2 cellular contexts compared by ENCODE assay signal in the genomic region with DNA sequence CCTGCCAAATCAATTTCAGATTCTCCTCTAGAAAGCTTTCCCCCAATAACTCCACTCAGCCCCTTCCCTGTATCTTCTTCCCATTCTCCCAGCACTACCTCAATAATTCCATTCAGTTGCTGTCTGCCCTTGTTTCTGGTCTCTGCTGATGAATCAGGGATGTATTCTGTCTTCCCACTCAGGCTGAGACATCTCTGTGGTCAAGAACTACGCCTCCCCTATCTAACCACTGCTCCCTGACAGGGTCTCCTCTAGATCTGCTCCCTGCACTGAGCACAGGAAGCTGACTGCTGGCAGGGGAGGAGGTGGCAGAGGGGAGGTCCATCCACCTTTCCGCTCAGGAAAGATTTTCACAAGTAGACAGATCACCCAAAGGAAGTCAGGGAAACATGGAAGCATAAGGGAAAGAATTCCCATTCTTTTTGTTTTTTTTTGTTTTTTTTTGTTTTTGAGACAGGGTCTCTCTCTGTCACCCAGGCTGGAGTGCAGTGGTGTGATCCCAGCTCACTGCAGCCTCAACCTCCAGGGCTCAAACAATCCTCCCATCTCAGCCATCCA.
A peak's percentile ranks its signal among the peaks of the same experiment; 100 is the strongest.
TF ChIP-seq lines count a peak whose summit lies in the region.

No MANE protein-coding gene starts in this region.

TF ChIP-seq in IMR-90, 13 proteins besides CTCF, POLR2A, EP300 and RAD21:
- no peak for TF ChIP-seq BHLHE40 (IDR thresholded peaks at IDR 0.05; ENCODE audit: low read depth, low read length)

TF ChIP-seq in K562, 482 proteins besides CTCF, POLR2A, EP300 and RAD21:
- TF ChIP-seq CBFA2T3 (IDR thresholded peaks at IDR 0.05), result peak; percentile 57; the same call in 1 of the 2 replicates
- no peak for TF ChIP-seq TCFL5 (CRISPR knock-in tag; conservative IDR thresholded peaks at IDR 0.05)
- TF ChIP-seq EGR1 (conservative IDR thresholded peaks at IDR 0.05), result peak; percentile 45
- no peak for TF ChIP-seq ZZZ3 (IDR thresholded peaks at IDR 0.05)
- TF ChIP-seq MEIS2 (IDR thresholded peaks at IDR 0.05; ENCODE audit: partially characterized antibody), result peak; percentile 27
- TF ChIP-seq PHF21A (IDR thresholded peaks at IDR 0.05; ENCODE audit: borderline replicate concordance, low read depth), result 0 out of 2 replicates have a peak, but pooled peaks have one; percentile 72
- TF ChIP-seq KDM1A (IDR thresholded peaks at IDR 0.05), result peak; percentile 44 to 59; a peak in 1 of 4 replicates
- no peak for TF ChIP-seq NFXL1 (CRISPR knock-in tag; IDR thresholded peaks at IDR 0.05)
- peak; percentile 20 for TF ChIP-seq CBFA2T2 (conservative IDR thresholded peaks at IDR 0.05)
- TF ChIP-seq ZNF668 (CRISPR knock-in tag; IDR thresholded peaks at IDR 0.05), result no peak
- 0 out of 2 replicates have a peak, but pooled peaks have one; percentile 8 for TF ChIP-seq CREM (IDR thresholded peaks at IDR 0.05; ENCODE audit: low read depth)
- no peak for TF ChIP-seq CC2D1A (IDR thresholded peaks at IDR 0.05)
- 0 out of 4 replicates have a peak, but pooled peaks of 1 of the 2 experiments have one; percentile 36 for TF ChIP-seq MAZ (CRISPR knock-in tag; conservative IDR thresholded peaks at IDR 0.05 in 1 of 2, IDR thresholded peaks at IDR 0.05 in 1 of 2)
- TF ChIP-seq TCF3 (CRISPR knock-in tag; IDR thresholded peaks at IDR 0.05), result 0 out of 2 replicates have a peak, but pooled peaks have one; percentile 8
- TF ChIP-seq, protein P1, sequence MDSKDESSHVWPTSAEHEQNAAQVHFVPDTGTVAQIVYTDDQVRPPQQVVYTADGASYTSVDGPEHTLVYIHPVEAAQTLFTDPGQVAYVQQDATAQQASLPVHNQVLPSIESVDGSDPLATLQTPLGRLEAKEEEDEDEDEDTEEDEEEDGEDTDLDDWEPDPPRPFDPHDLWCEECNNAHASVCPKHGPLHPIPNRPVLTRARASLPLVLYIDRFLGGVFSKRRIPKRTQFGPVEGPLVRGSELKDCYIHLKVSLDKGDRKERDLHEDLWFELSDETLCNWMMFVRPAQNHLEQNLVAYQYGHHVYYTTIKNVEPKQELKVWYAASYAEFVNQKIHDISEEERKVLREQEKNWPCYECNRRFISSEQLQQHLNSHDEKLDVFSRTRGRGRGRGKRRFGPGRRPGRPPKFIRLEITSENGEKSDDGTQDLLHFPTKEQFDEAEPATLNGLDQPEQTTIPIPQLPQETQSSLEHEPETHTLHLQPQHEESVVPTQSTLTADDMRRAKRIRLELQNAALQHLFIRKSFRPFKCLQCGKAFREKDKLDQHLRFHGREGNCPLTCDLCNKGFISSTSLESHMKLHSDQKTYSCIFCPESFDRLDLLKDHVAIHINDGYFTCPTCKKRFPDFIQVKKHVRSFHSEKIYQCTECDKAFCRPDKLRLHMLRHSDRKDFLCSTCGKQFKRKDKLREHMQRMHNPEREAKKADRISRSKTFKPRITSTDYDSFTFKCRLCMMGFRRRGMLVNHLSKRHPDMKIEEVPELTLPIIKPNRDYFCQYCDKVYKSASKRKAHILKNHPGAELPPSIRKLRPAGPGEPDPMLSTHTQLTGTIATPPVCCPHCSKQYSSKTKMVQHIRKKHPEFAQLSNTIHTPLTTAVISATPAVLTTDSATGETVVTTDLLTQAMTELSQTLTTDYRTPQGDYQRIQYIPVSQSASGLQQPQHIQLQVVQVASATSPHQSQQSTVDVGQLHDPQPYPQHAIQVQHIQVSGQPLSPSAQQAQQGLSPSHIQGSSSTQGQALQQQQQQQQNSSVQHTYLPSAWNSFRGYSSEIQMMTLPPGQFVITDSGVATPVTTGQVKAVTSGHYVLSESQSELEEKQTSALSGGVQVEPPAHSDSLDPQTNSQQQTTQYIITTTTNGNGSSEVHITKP (IDR thresholded peaks at IDR 0.05; ENCODE audit: partially characterized antibody), result peak; percentile 79
- peak; percentile 38; the same call in 1 of the 2 replicates for TF ChIP-seq ETV5 (CRISPR knock-in tag; IDR thresholded peaks at IDR 0.05; ENCODE audit: low read depth)
- TF ChIP-seq NR2C2 (CRISPR knock-in tag; IDR thresholded peaks at IDR 0.05), result no peak
- TF ChIP-seq NR2C2 (tag; IDR thresholded peaks at IDR 0.05), result no peak
- no peak for TF ChIP-seq ERF (CRISPR knock-in tag; IDR thresholded peaks at IDR 0.05)
- 0 out of 2 replicates have a peak, but pooled peaks have one; percentile 42 for TF ChIP-seq MECOM (CRISPR knock-in tag; IDR thresholded peaks at IDR 0.05)
- 0 out of 2 replicates have a peak, but pooled peaks have one; percentile 48 for TF ChIP-seq HDAC2 (IDR thresholded peaks at IDR 0.05)
- TF ChIP-seq GABPA (tag; conservative IDR thresholded peaks at IDR 0.05; ENCODE audit: low read depth), result peak; percentile 43; the same call in 1 of the 2 replicates
- no peak for TF ChIP-seq POLR2H (tag; IDR thresholded peaks at IDR 0.05; ENCODE audit: low read depth)
- TF ChIP-seq NFATC3 (IDR thresholded peaks at IDR 0.05), result no peak
- TF ChIP-seq HDAC1 (IDR thresholded peaks at IDR 0.05), result peak in 1 of 2 experiments; percentile 59; a peak in 1 of 4 replicates
- TF ChIP-seq ZBTB7A (IDR thresholded peaks at IDR 0.05; ENCODE audit: borderline replicate concordance, control insufficient read depth, low read depth, low read length), result 0 out of 2 replicates have a peak, but pooled peaks have one; percentile 20
- TF ChIP-seq CTBP1 (IDR thresholded peaks at IDR 0.05; ENCODE audit: borderline replicate concordance), result peak; percentile 57; the same call in 1 of the 2 replicates
- TF ChIP-seq, protein P2, sequence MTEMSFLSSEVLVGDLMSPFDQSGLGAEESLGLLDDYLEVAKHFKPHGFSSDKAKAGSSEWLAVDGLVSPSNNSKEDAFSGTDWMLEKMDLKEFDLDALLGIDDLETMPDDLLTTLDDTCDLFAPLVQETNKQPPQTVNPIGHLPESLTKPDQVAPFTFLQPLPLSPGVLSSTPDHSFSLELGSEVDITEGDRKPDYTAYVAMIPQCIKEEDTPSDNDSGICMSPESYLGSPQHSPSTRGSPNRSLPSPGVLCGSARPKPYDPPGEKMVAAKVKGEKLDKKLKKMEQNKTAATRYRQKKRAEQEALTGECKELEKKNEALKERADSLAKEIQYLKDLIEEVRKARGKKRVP (CRISPR knock-in tag; IDR thresholded peaks at IDR 0.05), result no peak
- no peak for TF ChIP-seq SMAD1 (IDR thresholded peaks at IDR 0.05; ENCODE audit: low read depth, low read length, partially characterized antibody)
- TF ChIP-seq SMARCA4 (IDR thresholded peaks at IDR 0.05), result 0 out of 2 replicates have a peak, but pooled peaks have one; percentile 26
- TF ChIP-seq THRAP3 (IDR thresholded peaks at IDR 0.05; ENCODE audit: borderline replicate concordance), result no peak
- TF ChIP-seq, protein P3, sequence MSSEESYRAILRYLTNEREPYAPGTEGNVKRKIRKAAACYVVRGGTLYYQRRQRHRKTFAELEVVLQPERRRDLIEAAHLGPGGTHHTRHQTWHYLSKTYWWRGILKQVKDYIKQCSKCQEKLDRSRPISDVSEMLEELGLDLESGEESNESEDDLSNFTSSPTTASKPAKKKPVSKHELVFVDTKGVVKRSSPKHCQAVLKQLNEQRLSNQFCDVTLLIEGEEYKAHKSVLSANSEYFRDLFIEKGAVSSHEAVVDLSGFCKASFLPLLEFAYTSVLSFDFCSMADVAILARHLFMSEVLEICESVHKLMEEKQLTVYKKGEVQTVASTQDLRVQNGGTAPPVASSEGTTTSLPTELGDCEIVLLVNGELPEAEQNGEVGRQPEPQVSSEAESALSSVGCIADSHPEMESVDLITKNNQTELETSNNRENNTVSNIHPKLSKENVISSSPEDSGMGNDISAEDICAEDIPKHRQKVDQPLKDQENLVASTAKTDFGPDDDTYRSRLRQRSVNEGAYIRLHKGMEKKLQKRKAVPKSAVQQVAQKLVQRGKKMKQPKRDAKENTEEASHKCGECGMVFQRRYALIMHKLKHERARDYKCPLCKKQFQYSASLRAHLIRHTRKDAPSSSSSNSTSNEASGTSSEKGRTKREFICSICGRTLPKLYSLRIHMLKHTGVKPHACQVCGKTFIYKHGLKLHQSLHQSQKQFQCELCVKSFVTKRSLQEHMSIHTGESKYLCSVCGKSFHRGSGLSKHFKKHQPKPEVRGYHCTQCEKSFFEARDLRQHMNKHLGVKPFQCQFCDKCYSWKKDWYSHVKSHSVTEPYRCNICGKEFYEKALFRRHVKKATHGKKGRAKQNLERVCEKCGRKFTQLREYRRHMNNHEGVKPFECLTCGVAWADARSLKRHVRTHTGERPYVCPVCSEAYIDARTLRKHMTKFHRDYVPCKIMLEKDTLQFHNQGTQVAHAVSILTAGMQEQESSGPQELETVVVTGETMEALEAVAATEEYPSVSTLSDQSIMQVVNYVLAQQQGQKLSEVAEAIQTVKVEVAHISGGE (CRISPR knock-in tag; IDR thresholded peaks at IDR 0.05), result peak in 1 of 3 experiments; percentile 26; a peak in 1 of 6 replicates
- peak in 1 of 2 experiments; percentile 16; a peak in 1 of 4 replicates for TF ChIP-seq RCOR1 (IDR thresholded peaks at IDR 0.05; ENCODE audit: borderline replicate concordance in 1 of 2, low read depth in 2 of 2, low read length in 2 of 2)
- no peak for TF ChIP-seq EZH2 (IDR thresholded peaks at IDR 0.05; ENCODE audit: borderline replicate concordance, low read depth, low read length)
- 0 out of 2 replicates have a peak, but pooled peaks have one; percentile 28 for TF ChIP-seq FOSL1 (tag; conservative IDR thresholded peaks at IDR 0.05)
- TF ChIP-seq DPF2 (IDR thresholded peaks at IDR 0.05), result peak; percentile 51
- TF ChIP-seq CXXC5 (CRISPR knock-in tag; IDR thresholded peaks at IDR 0.05), result peak; percentile 5; the same call in 1 of the 2 replicates
